ENCODE assay signal across 10 cellular contexts in the genomic region with DNA sequence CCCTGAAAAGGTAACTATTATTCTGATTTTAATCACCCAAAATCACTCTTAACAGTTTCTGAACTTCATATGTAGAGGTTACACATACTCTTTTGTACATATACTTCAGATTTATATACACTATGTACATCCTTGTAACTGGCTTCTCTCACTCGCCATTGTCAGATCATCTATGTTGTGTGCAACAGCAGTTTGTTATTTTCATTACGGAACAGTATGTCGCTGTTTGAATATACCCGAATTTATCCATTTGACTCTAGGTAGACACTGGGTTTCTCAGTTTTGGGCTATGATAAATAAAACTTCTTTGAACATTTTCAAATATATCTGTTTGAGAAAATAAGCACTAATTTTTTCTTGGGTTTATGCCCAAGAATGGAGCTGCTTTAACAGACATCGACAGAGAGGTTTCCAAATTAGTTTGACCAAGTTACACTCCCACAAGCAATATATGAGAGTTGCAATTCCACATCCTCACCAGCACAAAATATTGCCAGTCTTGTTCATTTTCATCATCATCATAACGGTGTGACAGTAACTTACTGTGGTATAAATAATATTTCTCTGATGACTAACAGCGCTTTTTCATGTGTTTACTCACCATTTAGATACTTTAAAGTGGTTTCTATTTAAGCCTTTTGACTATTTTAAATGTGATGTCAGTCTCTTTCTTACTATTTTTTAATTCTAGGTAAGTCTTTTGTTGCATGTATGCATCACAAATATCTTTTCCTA.
A peak's percentile ranks its signal among the peaks of the same experiment; 100 is the strongest.
DNase-seq lines count a peak whose midpoint lies in the region; ATAC-seq, FAIRE-seq and TF ChIP-seq lines count a peak whose summit lies in the region.
"Had no signal": no experiment of that assay in that cellular context is flagged by ENCODE, and none has a peak within 500 bp of the region (broad histone marks: within the 10 kb centered on the region; RNA-seq: fewer than 3 reads in every experiment).

No MANE protein-coding gene starts in this region.

- in situ Hi-C loops in ACHN (cut with HindIII; ENCODE audit: low pct_ligation_motif_present, low pct_unique_long_range_greater_than_20kb, low sequenced_read_pairs) (no loop called here), gastrocnemius medialis (cut with MboI; ENCODE audit: low sequenced_read_pairs in 4 of 4) (loop anchor here in 1 of 4 donors (10.0 kb wide), 1 partner anchor 898 kb away; no protein-coding TSS in a partner anchor)

- 77% methylated on average over 7 of the region's 7 CpGs for WGBS in suprapubic skin

- FAIRE-seq in RCC 7860 (lab: Jason Lieb, UNC), result no peak

- ATAC-seq in GM18868 (IDR thresholded peaks at IDR 0.05; ENCODE audit: unreplicated experiment) (peak; percentile 58), gastrocnemius medialis (no peak), HG03039 (IDR thresholded peaks at IDR 0.05; ENCODE audit: unreplicated experiment) (no peak)
- ATAC-seq: left lobe of liver had no signal

- H3K27me3 ChIP-seq in gastrocnemius medialis (no peaks in the 10 kb centered on the region), suprapubic skin (no peaks in the 10 kb centered on the region)

- intact Hi-C loops in gastrocnemius medialis (cut with DNase I; ENCODE audit: low total_unique reads), result loop anchor here (5.0 kb wide), 1 partner anchor 895 kb away; no protein-coding TSS in a partner anchor

- no peaks in the 10 kb centered on the region for H3K9me3 ChIP-seq in gastrocnemius medialis
- no peaks in the 10 kb centered on the region for H3K9me3 ChIP-seq in suprapubic skin

- peaks cover 0 to 45% of the 10 kb centered on the region in 2 donors for H3K36me3 ChIP-seq in gastrocnemius medialis
- H3K36me3 ChIP-seq in suprapubic skin, result peaks cover 22% of the 10 kb centered on the region

- no peak overlapping the region for H3K4me3 ChIP-seq in fibroblast of pulmonary artery (replicated peaks; ENCODE audit: low read depth, low read length)
- H3K4me3 ChIP-seq in gastrocnemius medialis, result no peak overlapping the region
- H3K4me3 ChIP-seq in suprapubic skin, result no peak overlapping the region

- DNase-seq in ACHN (peak; percentile 3), RCC 7860 (ENCODE audit: low spot score) (peak; percentile 14), fibroblast of pulmonary artery (ENCODE audit: low read depth) (peak; percentile 48), gastrocnemius medialis (no peak), suprapubic skin (ENCODE audit: low spot score in 2 of 2) (no peak)
- no peak for DNase-seq in stimulated activated CD4-positive, alpha-beta T cell treated with anti-CD3 and anti-CD28 coated beads, Interleukin-2, amount 100 ng/mL, for 48 hours
- DNase-seq: activated gamma-delta T cell treated with Interleukin-2 at 50 U/mL for 16 hours had no signal

- no peaks in the 10 kb centered on the region for H3K4me1 ChIP-seq in gastrocnemius medialis
- no peaks in the 10 kb centered on the region for H3K4me1 ChIP-seq in suprapubic skin

- no peak for TF ChIP-seq EP300 in suprapubic skin (IDR thresholded peaks at IDR 0.05)

- no peak overlapping the region for H3K27ac ChIP-seq in gastrocnemius medialis
- H3K27ac ChIP-seq in suprapubic skin, result no peak overlapping the region

- TF ChIP-seq CTCF in fibroblast of pulmonary artery (IDR thresholded peaks at IDR 0.05; ENCODE audit: low read length, missing control alignments) (no peak), gastrocnemius medialis (IDR thresholded peaks at IDR 0.05 in 4 of 5, conservative IDR thresholded peaks at IDR 0.05 in 1 of 5) (no peak), suprapubic skin (IDR thresholded peaks at IDR 0.05) (no peak)

- TF ChIP-seq POLR2A in gastrocnemius medialis (IDR thresholded peaks at IDR 0.05), result no peak
- no peak for TF ChIP-seq POLR2A in suprapubic skin (IDR thresholded peaks at IDR 0.05)

Comparison
In these comparisons a context has a peak if more than half of its experiments do, and no peak if none do; other contexts are left out.
1. DNase-seq: peak in ACHN (single experiment), RCC 7860 (single experiment) and fibroblast of pulmonary artery (single experiment); none in gastrocnemius medialis (0 of 2), stimulated activated CD4-positive, alpha-beta T cell treated with anti-CD3 and anti-CD28 coated beads, Interleukin-2, amount 100 ng/mL, for 48 hours (0 of 2) and suprapubic skin (0 of 2).